Comparison of ENCODE assay signal across 12 cellular contexts in the genomic region with DNA sequence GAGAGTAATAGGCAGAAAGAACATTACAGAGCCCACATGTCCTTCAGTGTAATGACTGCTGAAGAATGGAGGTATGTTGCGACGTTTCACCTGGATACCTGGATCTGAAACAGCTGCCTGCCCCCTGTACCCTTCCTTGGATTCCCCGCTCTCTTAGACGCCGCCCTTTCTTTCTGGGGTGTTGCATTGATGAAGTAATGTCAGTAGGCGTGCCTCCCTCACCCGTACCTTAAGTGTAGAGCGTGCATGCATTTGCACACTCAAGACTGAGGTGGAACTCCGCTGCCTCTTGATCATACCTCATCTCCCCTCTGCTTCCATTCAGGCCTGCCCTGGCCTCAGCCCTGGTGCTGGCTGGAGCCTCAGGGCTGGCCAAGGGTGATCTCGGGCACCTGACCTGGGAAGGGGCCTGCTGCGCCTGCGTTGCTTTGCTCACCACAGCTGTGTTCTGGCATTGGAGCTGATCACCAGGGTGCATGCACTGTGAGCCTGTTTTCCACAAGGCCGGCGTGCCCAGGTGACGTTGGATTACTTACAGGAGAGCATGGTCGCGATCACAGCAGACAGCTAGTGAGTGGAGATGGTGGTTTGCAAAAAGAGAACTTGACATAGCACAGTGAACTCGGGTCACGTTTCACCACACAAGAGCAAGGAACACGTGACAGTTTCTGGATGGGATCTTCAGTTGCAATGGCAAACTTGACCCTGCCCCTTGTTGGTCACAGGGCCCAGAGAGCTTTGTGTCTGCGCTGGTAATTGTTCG.
DNase-seq lines count a peak whose midpoint lies in the region; TF ChIP-seq lines count a peak whose summit lies in the region.
"Had no signal": no experiment of that assay in that cellular context is flagged by ENCODE, and none has a peak within 500 bp of the region (broad histone marks: within the 10 kb centered on the region; RNA-seq: fewer than 3 reads in every experiment).

No MANE protein-coding gene starts in this region.

- TF ChIP-seq CTCF in BE2C (IDR thresholded peaks at IDR 0.05; ENCODE audit: low read depth, low read length) (no peak), ovary (IDR thresholded peaks at IDR 0.05) (no peak), uterus (IDR thresholded peaks at IDR 0.05) (no peak)

- no peak overlapping the region for H3K4me2 ChIP-seq in mesendoderm (ENCODE audit: low read length)

- DNase-seq in DMS79 treated with DMSO at 0.1 percent for 48 hours (lab: John Stamatoyannopoulos, UW): peak; percentile 99
- DNase-seq in KBM-7: peak; percentile 60
- peak; percentile 62 for DNase-seq in SKM-1 treated with dmso at 0.1 percent for 144 hours (lab: John Stamatoyannopoulos, UW; ENCODE audit: unreplicated experiment)
- no peak for DNase-seq in mesendoderm
- DNase-seq in BE2C: no peak
- no peak for DNase-seq in effector memory CD4-positive, alpha-beta T cell
- no peak for DNase-seq in ovary
- no peak for DNase-seq in uterus
- DNase-seq: activated T-cell treated with anti-CD3 and anti-CD28 coated beads, Interleukin-2, amount 50 U/mL, for 1 hour; CD8-positive, alpha-beta memory T cell; foreskin keratinocyte; GM23248 had no signal

- H2AK5ac ChIP-seq in mesendoderm (ENCODE audit: low read length): no peak overlapping the region

- H3K27ac ChIP-seq in mesendoderm (ENCODE audit: low read depth, low read length) (no peak overlapping the region), ovary (no peak overlapping the region), uterus (no peak overlapping the region)
- H3K27ac ChIP-seq in effector memory CD4-positive, alpha-beta T cell (ENCODE audit: insufficient read depth, low read length, poor library complexity, severe bottlenecking): no peak overlapping the region
- H3K27ac ChIP-seq: foreskin keratinocyte, GM23248 had no signal

- peaks cover 30% of the 10 kb centered on the region for H3K79me2 ChIP-seq in mesendoderm (ENCODE audit: control insufficient read depth, insufficient read depth, low read length)

- H3K4me1 ChIP-seq in mesendoderm (ENCODE audit: control insufficient read depth, low read depth, low read length): peaks cover 12% of the 10 kb centered on the region
- H3K4me1 ChIP-seq in BE2C: peaks cover 3% of the 10 kb centered on the region; the same call in 1 of the 2 replicates
- H3K4me1 ChIP-seq in effector memory CD4-positive, alpha-beta T cell (ENCODE audit: control insufficient read depth, insufficient read depth, low read length, poor library complexity, severe bottlenecking): no peaks in the 10 kb centered on the region
- H3K4me1 ChIP-seq in ovary (ENCODE audit: insufficient read depth): peaks cover 15% of the 10 kb centered on the region
- no peaks in the 10 kb centered on the region for H3K4me1 ChIP-seq in uterus
- H3K4me1 ChIP-seq: foreskin keratinocyte had no signal

- H3K9ac ChIP-seq in mesendoderm (ENCODE audit: low read length): no peak overlapping the region
- H3K9ac ChIP-seq: GM23248 had no signal

- H3K79me1 ChIP-seq in mesendoderm (ENCODE audit: low read length): peaks cover 26% of the 10 kb centered on the region

- no peak for TF ChIP-seq POLR2A in ovary (IDR thresholded peaks at IDR 0.05)
- no peak for TF ChIP-seq POLR2A in uterus (IDR thresholded peaks at IDR 0.05)

- no peaks in the 10 kb centered on the region for H3K27me3 ChIP-seq in mesendoderm (ENCODE audit: insufficient read depth, low read length, poor library complexity)
- no peaks in the 10 kb centered on the region for H3K27me3 ChIP-seq in BE2C
- no peaks in the 10 kb centered on the region for H3K27me3 ChIP-seq in effector memory CD4-positive, alpha-beta T cell (replicated peaks; ENCODE audit: control insufficient read depth, insufficient read depth, low read length, poor library complexity, severe bottlenecking)
- no peaks in the 10 kb centered on the region for H3K27me3 ChIP-seq in ovary
- no peaks in the 10 kb centered on the region for H3K27me3 ChIP-seq in uterus
- H3K27me3 ChIP-seq: foreskin keratinocyte had no signal

- no peak overlapping the region for H2BK15ac ChIP-seq in mesendoderm (replicated peaks; ENCODE audit: low read depth)

- H3K56ac ChIP-seq in mesendoderm (ENCODE audit: low read length): peak overlapping the region; percentile 66

- H3K9me3 ChIP-seq in BE2C: no peaks in the 10 kb centered on the region
- no peaks in the 10 kb centered on the region for H3K9me3 ChIP-seq in effector memory CD4-positive, alpha-beta T cell (ENCODE audit: control insufficient read depth, low read length)
- no peaks in the 10 kb centered on the region for H3K9me3 ChIP-seq in ovary
- no peaks in the 10 kb centered on the region for H3K9me3 ChIP-seq in uterus

- in situ Hi-C loops in KBM-7 (cut with MboI; ENCODE audit: low pct_unique_long_range_greater_than_20kb, low sequenced_read_pairs): no loop called here

- no CpG with 5 or more reads among the region's 22 CpGs for WGBS in mesendoderm (ENCODE audit: extremely low coverage, insufficient coverage, low lambda C conversion rate)
- WGBS in ovary, 3 donors: 86 to 90% (median 87%) methylated on average over 22 of the region's 22 CpGs

- peak overlapping the region; percentile 74 for H3K23ac ChIP-seq in mesendoderm (ENCODE audit: low read length)

- H4K8ac ChIP-seq in mesendoderm (ENCODE audit: low read depth, low read length): no peak overlapping the region

- H2BK5ac ChIP-seq in mesendoderm (ENCODE audit: low read length): no peak overlapping the region

- intact Hi-C loops in ovary (cut with DNase I) (loop anchor here in 2 of 4 donors (10.0 kb wide), 2 partner anchors 59 to 299 kb away; partner anchors contain the start of gene ANKRD10 (in 1 of the 2)), uterus (cut with DNase I; ENCODE audit: low total_unique reads) (loop anchor here (10.0 kb wide), 1 partner anchor 49 kb away; no protein-coding TSS in a partner anchor)

- H4K5ac ChIP-seq in mesendoderm (ENCODE audit: low read length): no peak overlapping the region

- no peak for TF ChIP-seq EP300 in ovary (IDR thresholded peaks at IDR 0.05)

- H3K4me3 ChIP-seq in mesendoderm (ENCODE audit: low read length): no peak overlapping the region
- H3K4me3 ChIP-seq in BE2C (ENCODE audit: low read depth, low read length): no peak overlapping the region
- H3K4me3 ChIP-seq in effector memory CD4-positive, alpha-beta T cell (ENCODE audit: insufficient read depth, low read depth, low read length, poor library complexity, severe bottlenecking): no peak overlapping the region
- H3K4me3 ChIP-seq in ovary: no peak overlapping the region
- H3K4me3 ChIP-seq in uterus: no peak overlapping the region
- H3K4me3 ChIP-seq: GM23248 had no signal

- no peak overlapping the region for H3K4ac ChIP-seq in mesendoderm (ENCODE audit: low read depth, low read length)

- H3K18ac ChIP-seq in mesendoderm (ENCODE audit: low read length): no peak overlapping the region

- H3K36me3 ChIP-seq in mesendoderm (ENCODE audit: control insufficient read depth, insufficient read depth, low read length) (no peaks in the 10 kb centered on the region), BE2C (no peaks in the 10 kb centered on the region), ovary (no peaks in the 10 kb centered on the region), uterus (no peaks in the 10 kb centered on the region)
- H3K36me3 ChIP-seq in effector memory CD4-positive, alpha-beta T cell (ENCODE audit: control insufficient read depth, insufficient read depth, low read length): no peaks in the 10 kb centered on the region

- H2BK120ac ChIP-seq in mesendoderm (ENCODE audit: low read depth, low read length): no peak overlapping the region

Comparison
In these comparisons a context has a peak if more than half of its experiments do, and no peak if none do; other contexts are left out.
1. DNase-seq: peak in DMS79 treated with DMSO at 0.1 percent for 48 hours (single experiment), KBM-7 (single experiment) and SKM-1 treated with dmso at 0.1 percent for 144 hours (single experiment); none in mesendoderm (single experiment), BE2C (single experiment), effector memory CD4-positive, alpha-beta T cell (0 of 3), ovary (0 of 5) and uterus (0 of 2).